8 cellular contexts compared by ENCODE assay signal in genomic region chr10:104337527-104337984, GRCh38. TPM values are rescaled to one million over a fixed set of nuclear protein-coding genes. Genes with fewer than 3 reads are reported as not detected.
DNase-seq lines count a peak whose midpoint lies in the region; ATAC-seq, FAIRE-seq and TF ChIP-seq lines count a peak whose summit lies in the region.

No MANE protein-coding gene starts in this region.

- no peaks in the 10 kb centered on the region for H3K27me3 ChIP-seq in A673 (replicated peaks; ENCODE audit: insufficient read depth, low read depth, low read length, poor library complexity)
- no peaks in the 10 kb centered on the region for H3K27me3 ChIP-seq in duodenal mucosa (ENCODE audit: control insufficient read depth in 1 of 2, insufficient read depth in 2 of 2, low read length in 2 of 2)
- H3K27me3 ChIP-seq in aorta (ENCODE audit: control insufficient read depth in 1 of 2, insufficient read depth in 2 of 2, low read length in 1 of 2), result no peaks in the 10 kb centered on the region

- H3K4me1 ChIP-seq in A673 (ENCODE audit: insufficient read depth, low read length, poor library complexity, severe bottlenecking) (peaks cover 36% of the 10 kb centered on the region), duodenal mucosa (ENCODE audit: control insufficient read depth in 1 of 2, insufficient read depth in 2 of 2, low read length in 2 of 2) (peaks cover 23 to 43% of the 10 kb centered on the region in 2 donors), mesodermal cell (ENCODE audit: control insufficient read depth, insufficient read depth, low read length, poor library complexity, severe bottlenecking) (peaks cover 39% of the 10 kb centered on the region), aorta (ENCODE audit: control insufficient read depth in 1 of 2, insufficient read depth in 2 of 2, low read length in 2 of 2) (peaks cover 0 to 2% of the 10 kb centered on the region in 2 donors)

- CTCF ChIA-PET in A673 (lab: Charles Lee), result interaction anchor here (0.9 to 1.4 kb wide), 3 partner anchors 8 to 63 kb away, joined by 3 to 4 read pairs (median 3); no protein-coding TSS in a partner anchor

- POLR2A ChIA-PET in A673 (lab: Charles Lee; ENCODE audit: low non-redundant PET), result interaction anchor here (1.2 kb wide), 1 partner anchor 10 kb away, joined by 3 read pairs; no protein-coding TSS in a partner anchor

- H3K27ac ChIP-seq in A673 (ENCODE audit: low read depth, low read length, poor library complexity, severe bottlenecking) (peak overlapping the region; percentile 99), duodenal mucosa (ENCODE audit: low read depth, low read length) (peak overlapping the region; percentile 84), mesodermal cell (ENCODE audit: low read depth, low read length, severe bottlenecking) (peak overlapping the region; percentile 94), aorta (ENCODE audit: low read depth in 1 of 2, low read length in 2 of 2) (peak overlapping the region; percentile 39 to 96)

- H3K9ac ChIP-seq in duodenal mucosa (ENCODE audit: low read depth in 1 of 2, low read length in 2 of 2), result peak overlapping the region; percentile 73 to 79

- H3K9me3 ChIP-seq in A673 (ENCODE audit: low read depth, low read length, poor library complexity, severe bottlenecking) (no peaks in the 10 kb centered on the region), duodenal mucosa (ENCODE audit: control insufficient read depth in 1 of 2, low read length in 2 of 2) (no peaks in the 10 kb centered on the region), mesodermal cell (ENCODE audit: control insufficient read depth, low read length) (no peaks in the 10 kb centered on the region), aorta (ENCODE audit: control insufficient read depth, low read length) (no peaks in the 10 kb centered on the region)

- no peak for TF ChIP-seq CTCF in A673 (conservative IDR thresholded peaks at IDR 0.05; ENCODE audit: low read depth, low read length)

- no TSS peak for BruUV-seq in A673 (replicated peaks; lab: Mats Ljungman, UMichigan)

- H3K36me3 ChIP-seq in A673 (ENCODE audit: insufficient read depth, low read length, poor library complexity, severe bottlenecking), result no peaks in the 10 kb centered on the region
- H3K36me3 ChIP-seq in duodenal mucosa (ENCODE audit: control insufficient read depth in 1 of 2, insufficient read depth in 2 of 2, low read length in 2 of 2), result no peaks in the 10 kb centered on the region
- H3K36me3 ChIP-seq in mesodermal cell (ENCODE audit: control insufficient read depth, insufficient read depth, low read length), result peaks cover 11% of the 10 kb centered on the region
- H3K36me3 ChIP-seq in aorta (ENCODE audit: control insufficient read depth in 1 of 2, insufficient read depth in 2 of 2, low read length in 1 of 2), result no peaks in the 10 kb centered on the region

- ATAC-seq in GM18861 (IDR thresholded peaks at IDR 0.05; ENCODE audit: unreplicated experiment), result peak; percentile 30
- peak; percentile 44 for ATAC-seq in HG03025 (IDR thresholded peaks at IDR 0.05; ENCODE audit: low FRiP score, unreplicated experiment)
- peak; percentile 26 for ATAC-seq in aorta (ENCODE audit: low FRiP score)

- WGBS in mesodermal cell (ENCODE audit: insufficient coverage in 2 of 2), 2 experiments, result 1 to 2% methylated on average over 8 of the region's 22 CpGs
- WGBS in aorta, 2 donors, result 0 to 1% methylated on average over 22 of the region's 22 CpGs

- peak overlapping the region; percentile 72 for H3K4me3 ChIP-seq in A673 (ENCODE audit: low read depth, low read length, poor library complexity, severe bottlenecking)
- peak overlapping the region; percentile 83 to 95 for H3K4me3 ChIP-seq in duodenal mucosa (ENCODE audit: low read depth in 1 of 2, low read length in 2 of 2)
- peak overlapping the region; percentile 83 for H3K4me3 ChIP-seq in mesodermal cell (ENCODE audit: extremely low read depth, insufficient read depth, low read length, poor library complexity, severe bottlenecking)
- peak overlapping the region; percentile 62 to 77 for H3K4me3 ChIP-seq in aorta (ENCODE audit: low read length in 2 of 2)

- no peak for FAIRE-seq in RCC 7860 (lab: Jason Lieb, UNC)

- no peak for DNase-seq in A673 (ENCODE audit: low spot score)
- DNase-seq in RCC 7860 (ENCODE audit: low spot score), result peak; percentile 14
- DNase-seq in aorta, result peak in 1 of 2 donors; percentile 80
- DNase-seq in putamen (ENCODE audit: low spot score), result no peak

- intact Hi-C loops in A673 (cut with micrococcal nuclease; ENCODE audit: unreplicated experiment) (no loop called here), aorta (cut with DNase I) (loop anchor here in 1 of 2 donors (5.0 kb wide), 1 partner anchor 420 kb away; the partner anchor contains the start of gene STN1)

RNA-seq across cellular contexts. Expression of gene ITPRIP, which starts 0.7 kb away (rescaled TPM):
- 23.1 and 24.8 TPM in 2 replicates for total RNA-seq in A673 (2021)
- polyA plus RNA-seq in mesodermal cell (2013, experiment 1 of 2), result 20.3 TPM
- polyA plus RNA-seq in mesodermal cell (2013, experiment 2 of 2), result 18.3 TPM
- total RNA-seq in aorta, result 10 to 100 TPM; 22.3 to 51.4 TPM
- 10 to 100 TPM in 1 of 2 donors, 1 to 10 TPM in 1; 4.3 to 15.5 TPM for polyA plus RNA-seq in aorta

RNA-seq across cellular contexts. Expression of gene CFAP58, which starts 16.1 kb away (rescaled TPM):
- total RNA-seq in A673 (2021) (0.17 and 0.52 TPM in 2 replicates), aorta (1 to 10 TPM; 1.1 to 1.3 TPM)
- 1.7 TPM for polyA plus RNA-seq in mesodermal cell (2013, experiment 1 of 2)
- polyA plus RNA-seq in mesodermal cell (2013, experiment 2 of 2), result 1.5 TPM
- under 1 TPM; 0.38 to 0.67 TPM for polyA plus RNA-seq in aorta
